1 cellular context compared by ENCODE assay signal in the genomic region with DNA sequence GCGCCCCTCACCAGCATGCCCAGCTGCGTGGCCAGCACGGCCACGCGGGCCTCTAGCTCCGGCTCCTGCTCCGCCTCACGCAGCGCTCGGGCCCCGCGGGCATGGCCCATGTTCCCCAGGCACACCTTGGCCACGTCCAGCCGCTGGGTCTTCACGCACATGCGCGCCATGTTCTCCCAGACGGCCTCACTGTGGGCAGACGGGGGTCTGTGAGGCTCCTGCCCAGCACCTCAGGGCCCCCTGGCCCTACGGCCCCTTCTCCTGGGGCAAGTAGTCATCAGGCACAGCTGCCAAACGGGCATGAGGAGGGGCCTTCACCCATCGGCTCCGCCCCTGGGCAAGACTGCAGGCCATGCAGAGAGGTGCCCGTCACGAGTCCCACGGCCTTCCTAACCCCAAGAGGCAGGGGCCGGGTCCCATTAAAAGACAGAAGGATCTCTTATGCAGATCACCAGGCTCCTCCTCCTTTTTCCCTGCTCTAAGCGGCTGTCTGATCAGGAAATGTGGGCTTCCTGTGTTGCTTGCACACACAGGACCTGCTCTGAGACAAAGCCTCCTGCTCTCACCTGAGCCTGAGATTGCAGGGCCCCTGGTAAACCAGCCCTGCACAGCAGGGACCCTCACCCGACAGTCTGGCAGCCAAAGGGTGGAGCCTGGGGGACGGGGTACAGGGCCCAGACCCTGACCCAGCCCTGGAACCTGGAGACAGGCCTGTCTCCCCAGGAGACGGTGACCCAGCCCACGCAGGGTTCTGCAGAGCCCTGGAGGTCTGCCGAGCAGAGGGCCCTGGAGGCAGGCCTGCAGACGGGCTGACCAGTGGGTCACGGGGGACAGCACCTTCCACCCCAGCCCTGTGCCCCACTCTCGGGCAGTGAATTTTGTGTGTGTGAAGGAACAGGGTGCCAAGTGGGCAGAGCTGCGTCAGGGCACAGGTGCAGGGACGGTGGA.
TF ChIP-seq lines count a peak whose summit lies in the region.

No MANE protein-coding gene starts in this region.

TF ChIP-seq in H1, 55 proteins besides CTCF, POLR2A, EP300 and RAD21:
- TF ChIP-seq PHF8 (conservative IDR thresholded peaks at IDR 0.05; ENCODE audit: low read depth, low read length) (no peak), YY1 (IDR thresholded peaks at IDR 0.05; ENCODE audit: low read depth, low read length) (no peak), FOSL1 (IDR thresholded peaks at IDR 0.05; ENCODE audit: insufficient read depth, low read depth, low read length) (no peak), CHD2 (IDR thresholded peaks at IDR 0.05; ENCODE audit: low read length) (no peak), ASH2L (IDR thresholded peaks at IDR 0.05; ENCODE audit: low read length) (no peak), RXRA (IDR thresholded peaks at IDR 0.05; ENCODE audit: insufficient read depth, low read depth, low read length) (no peak), CEBPB (IDR thresholded peaks at IDR 0.05; ENCODE audit: low read depth, low read length) (no peak), KDM5A (IDR thresholded peaks at IDR 0.05; ENCODE audit: low read length) (no peak), BCL11A (IDR thresholded peaks at IDR 0.05; ENCODE audit: low read depth in 2 of 2, low read length in 2 of 2) (no peak), GABPA (IDR thresholded peaks at IDR 0.05; ENCODE audit: borderline replicate concordance, insufficient read depth, low read length) (no peak)
- TF ChIP-seq, protein P1, sequence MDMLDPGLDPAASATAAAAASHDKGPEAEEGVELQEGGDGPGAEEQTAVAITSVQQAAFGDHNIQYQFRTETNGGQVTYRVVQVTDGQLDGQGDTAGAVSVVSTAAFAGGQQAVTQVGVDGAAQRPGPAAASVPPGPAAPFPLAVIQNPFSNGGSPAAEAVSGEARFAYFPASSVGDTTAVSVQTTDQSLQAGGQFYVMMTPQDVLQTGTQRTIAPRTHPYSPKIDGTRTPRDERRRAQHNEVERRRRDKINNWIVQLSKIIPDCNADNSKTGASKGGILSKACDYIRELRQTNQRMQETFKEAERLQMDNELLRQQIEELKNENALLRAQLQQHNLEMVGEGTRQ (IDR thresholded peaks at IDR 0.05; ENCODE audit: low read length), result no peak
